Comparison of ENCODE assay signal across 9 cellular contexts in genomic region chr11:3837793-3838192, GRCh38. TPM values are rescaled to one million over a fixed set of nuclear protein-coding genes. Genes with fewer than 3 reads are reported as not detected.
DNase-seq lines count a peak whose midpoint lies in the region; ATAC-seq and TF ChIP-seq lines count a peak whose summit lies in the region.
"Had no signal": no experiment of that assay in that cellular context is flagged by ENCODE, and none has a peak within 500 bp of the region (broad histone marks: within the 10 kb centered on the region; RNA-seq: fewer than 3 reads in every experiment).

No MANE protein-coding gene starts in this region.

- TF ChIP-seq POLR2A in prostate gland (IDR thresholded peaks at IDR 0.05), result no peak

- WGBS in prostate gland, result 86% methylated on average over 1 of the region's 1 CpG

- no peak for DNase-seq in CD4-positive, CD25-positive, alpha-beta regulatory T cell
- DNase-seq in caudate nucleus (lab: John Stamatoyannopoulos, UW), result peak in 12 of 61 donors; percentile 4 to 60 (median 26)
- no peak for DNase-seq in naive thymus-derived CD4-positive, alpha-beta T cell
- no peak for DNase-seq in HPDE6-E6E7 (ENCODE audit: extremely low spot score)
- no peak for DNase-seq in NCI-H2196 treated with DMSO at 0.1 percent for 48 hours (lab: John Stamatoyannopoulos, UW; ENCODE audit: unreplicated experiment)
- no peak for DNase-seq in NCI-H2171 treated with DMSO at 0.1 percent for 48 hours (lab: John Stamatoyannopoulos, UW)
- DNase-seq in prostate gland (ENCODE audit: low spot score), result no peak

- H3K4me3 ChIP-seq in CD4-positive, CD25-positive, alpha-beta regulatory T cell (ENCODE audit: low read depth, low read length), result peak overlapping the region; percentile 98
- H3K4me3 ChIP-seq in naive thymus-derived CD4-positive, alpha-beta T cell (ENCODE audit: low read length), result peak overlapping the region; percentile 51
- H3K4me3 ChIP-seq in prostate gland, result no peak overlapping the region

- TF ChIP-seq CTCF in prostate gland (IDR thresholded peaks at IDR 0.05), result no peak

- POLR2A ChIA-PET in naive thymus-derived CD4-positive, alpha-beta T cell (lab: Charles Lee), result interaction anchor here (0.8 to 17.9 kb wide), 6 partner anchors 9 to 112 kb away, joined by 6 to 399 read pairs (median 46); partner anchors contain the start of genes PGAP2 and STIM1

- H3K27ac ChIP-seq in CD4-positive, CD25-positive, alpha-beta regulatory T cell (ENCODE audit: insufficient read depth, low read length, poor library complexity, severe bottlenecking), result peak overlapping the region; percentile 100
- H3K27ac ChIP-seq in KOPT-K1 (ENCODE audit: low read depth, low read length, poor library complexity, severe bottlenecking) (peak overlapping the region; percentile 88), caudate nucleus (ENCODE audit: low read depth, low read length) (peak overlapping the region; percentile 54), prostate gland (no peak overlapping the region)
- peak overlapping the region; percentile 95 for H3K27ac ChIP-seq in naive thymus-derived CD4-positive, alpha-beta T cell (ENCODE audit: low read depth, low read length)

- H3K9me3 ChIP-seq in CD4-positive, CD25-positive, alpha-beta regulatory T cell (ENCODE audit: control insufficient read depth in 2 of 2, low read length in 2 of 2), result no peaks in the 10 kb centered on the region
- H3K9me3 ChIP-seq in KOPT-K1 (ENCODE audit: insufficient read depth, low read length, poor library complexity, severe bottlenecking), result no peaks in the 10 kb centered on the region
- H3K9me3 ChIP-seq in naive thymus-derived CD4-positive, alpha-beta T cell (ENCODE audit: control insufficient read depth in 2 of 3, low read length in 3 of 3), result no peaks in the 10 kb centered on the region
- no peaks in the 10 kb centered on the region for H3K9me3 ChIP-seq in prostate gland

- peak overlapping the region; percentile 85 to 99 (median 97) for H3K27ac Mint-ChIP-seq in CD4-positive, CD25-positive, alpha-beta regulatory T cell
- H3K27ac Mint-ChIP-seq in naive thymus-derived CD4-positive, alpha-beta T cell, result peak overlapping the region; percentile 88 to 99 (median 98)

- peaks cover 38% of the 10 kb centered on the region for H3K36me3 Mint-ChIP-seq in CD4-positive, CD25-positive, alpha-beta regulatory T cell
- peaks cover 7 to 42% (median 20%) of the 10 kb centered on the region in 5 donors for H3K36me3 Mint-ChIP-seq in naive thymus-derived CD4-positive, alpha-beta T cell

- peaks cover 12% of the 10 kb centered on the region for H3K36me3 ChIP-seq in CD4-positive, CD25-positive, alpha-beta regulatory T cell (ENCODE audit: control insufficient read depth, insufficient read depth, low read length)
- H3K36me3 ChIP-seq in KOPT-K1 (ENCODE audit: insufficient read depth, low read length) (peaks cover 47% of the 10 kb centered on the region), prostate gland (no peaks in the 10 kb centered on the region)
- peaks cover 0 to 11% (median 0%) of the 10 kb centered on the region in 3 experiments for H3K36me3 ChIP-seq in naive thymus-derived CD4-positive, alpha-beta T cell (ENCODE audit: control insufficient read depth in 2 of 3, insufficient read depth in 3 of 3, low read length in 3 of 3)

- peaks cover 0 to 5% (median 0%) of the 10 kb centered on the region in 7 donors for H3K9me3 Mint-ChIP-seq in CD4-positive, CD25-positive, alpha-beta regulatory T cell
- peaks cover 0 to 7% (median 0%) of the 10 kb centered on the region in 11 donors for H3K9me3 Mint-ChIP-seq in naive thymus-derived CD4-positive, alpha-beta T cell

- peaks cover 34 to 76% (median 54%) of the 10 kb centered on the region in 4 donors for H3K4me1 Mint-ChIP-seq in CD4-positive, CD25-positive, alpha-beta regulatory T cell
- H3K4me1 Mint-ChIP-seq in naive thymus-derived CD4-positive, alpha-beta T cell, result peaks cover 46 to 78% (median 70%) of the 10 kb centered on the region in 7 donors

- peaks cover 78% of the 10 kb centered on the region for H3K4me1 ChIP-seq in CD4-positive, CD25-positive, alpha-beta regulatory T cell (ENCODE audit: control insufficient read depth, insufficient read depth, low read length, poor library complexity, severe bottlenecking)
- peaks cover 66 to 68% of the 10 kb centered on the region in 2 donors for H3K4me1 ChIP-seq in naive thymus-derived CD4-positive, alpha-beta T cell (ENCODE audit: control insufficient read depth in 2 of 2, insufficient read depth in 2 of 2, low read length in 2 of 2)
- H3K4me1 ChIP-seq in prostate gland (replicated peaks), result no peaks in the 10 kb centered on the region

- H3K27me3 ChIP-seq in CD4-positive, CD25-positive, alpha-beta regulatory T cell (ENCODE audit: control insufficient read depth, insufficient read depth, low read length), result no peaks in the 10 kb centered on the region
- H3K27me3 ChIP-seq in naive thymus-derived CD4-positive, alpha-beta T cell (ENCODE audit: control insufficient read depth in 2 of 2, insufficient read depth in 2 of 2, low read length in 2 of 2), result no peaks in the 10 kb centered on the region
- H3K27me3 ChIP-seq in prostate gland (replicated peaks; ENCODE audit: insufficient read depth), result no peaks in the 10 kb centered on the region

- peaks cover 13% of the 10 kb centered on the region for H3K27me3 Mint-ChIP-seq in CD4-positive, CD25-positive, alpha-beta regulatory T cell
- no peaks in the 10 kb centered on the region for H3K27me3 Mint-ChIP-seq in naive thymus-derived CD4-positive, alpha-beta T cell

- CTCF ChIA-PET in naive thymus-derived CD4-positive, alpha-beta T cell (lab: Charles Lee), result interaction anchor here (0.8 to 12.5 kb wide), 6 partner anchors 9 to 29 kb away, joined by 3 to 213 read pairs (median 6); partner anchors contain the start of genes PGAP2 and STIM1

- H3K4me3 Mint-ChIP-seq in CD4-positive, CD25-positive, alpha-beta regulatory T cell, result peak overlapping the region; percentile 93 to 97 (median 96)
- peak overlapping the region; percentile 92 to 99 (median 95) for H3K4me3 Mint-ChIP-seq in naive thymus-derived CD4-positive, alpha-beta T cell

- ATAC-seq in CD4-positive, CD25-positive, alpha-beta regulatory T cell (ENCODE audit: low read depth in 2 of 2), result no peak
- ATAC-seq in naive thymus-derived CD4-positive, alpha-beta T cell, result no peak
- ATAC-seq: Panc1 had no signal

- intact Hi-C loops in naive thymus-derived CD4-positive, alpha-beta T cell (cut with micrococcal nuclease), result no loop called here
- intact Hi-C loops in prostate gland (cut with DNase I), result no loop called here

RNA-seq across cellular contexts. Expression of gene RHOG, which starts 3.0 kb away (rescaled TPM):
- total RNA-seq in CD4-positive, CD25-positive, alpha-beta regulatory T cell, result 173 TPM
- 100 to 1,000 TPM; 222 to 276 (median 240) TPM for polyA plus RNA-seq in CD4-positive, CD25-positive, alpha-beta regulatory T cell
- total RNA-seq in naive thymus-derived CD4-positive, alpha-beta T cell, result 100 to 1,000 TPM in 2 of 5 experiments, 10 to 100 TPM in 3; 89.4 to 147 (median 96.3) TPM
- 100 to 1,000 TPM; 133 to 220 TPM for polyA plus RNA-seq in naive thymus-derived CD4-positive, alpha-beta T cell
- 10 to 100 TPM; 41.1 to 56.4 TPM for total RNA-seq in prostate gland

RNA-seq across cellular contexts. Expression of gene STIM1, which starts 17.7 kb away (rescaled TPM):
- 134 TPM for total RNA-seq in CD4-positive, CD25-positive, alpha-beta regulatory T cell
- polyA plus RNA-seq in CD4-positive, CD25-positive, alpha-beta regulatory T cell, result 10 to 100 TPM; 25.7 to 30.6 (median 29.7) TPM
- 100 to 1,000 TPM in 3 of 5 experiments, 10 to 100 TPM in 2; 95.6 to 117 (median 103) TPM for total RNA-seq in naive thymus-derived CD4-positive, alpha-beta T cell
- polyA plus RNA-seq in naive thymus-derived CD4-positive, alpha-beta T cell, result 10 to 100 TPM; 38.4 to 43.6 TPM
- total RNA-seq in prostate gland, result 10 to 100 TPM; 34.1 to 65.0 TPM

RNA-seq across cellular contexts. Expression of gene PGAP2, which starts 29.4 kb away (rescaled TPM):
- total RNA-seq in CD4-positive, CD25-positive, alpha-beta regulatory T cell, result 11.6 TPM
- polyA plus RNA-seq in CD4-positive, CD25-positive, alpha-beta regulatory T cell, result 10 to 100 TPM; 11.4 to 16.7 (median 14.0) TPM
- 10 to 100 TPM; 20.8 to 28.3 (median 26.1) TPM for total RNA-seq in naive thymus-derived CD4-positive, alpha-beta T cell
- polyA plus RNA-seq in naive thymus-derived CD4-positive, alpha-beta T cell, result 10 to 100 TPM; 24.2 to 27.8 TPM
- total RNA-seq in prostate gland, result 10 to 100 TPM; 26.6 to 33.5 TPM

RNA-seq across cellular contexts. Expression of gene NUP98, which starts 40.4 kb away (rescaled TPM):
- total RNA-seq in CD4-positive, CD25-positive, alpha-beta regulatory T cell, result 131 TPM
- polyA plus RNA-seq in CD4-positive, CD25-positive, alpha-beta regulatory T cell, result 10 to 100 TPM; 28.0 to 48.7 (median 44.6) TPM
- total RNA-seq in naive thymus-derived CD4-positive, alpha-beta T cell, result 100 to 1,000 TPM; 103 to 137 (median 120) TPM
- polyA plus RNA-seq in naive thymus-derived CD4-positive, alpha-beta T cell, result 10 to 100 TPM; 45.0 to 71.5 TPM
- 100 to 1,000 TPM; 127 to 136 TPM for total RNA-seq in prostate gland

Comparison
In these comparisons a context has a peak if more than half of its experiments do, and no peak if none do; other contexts are left out.
1. H3K27ac ChIP-seq: peak in CD4-positive, CD25-positive, alpha-beta regulatory T cell (single experiment), KOPT-K1 (single experiment), caudate nucleus (single experiment) and naive thymus-derived CD4-positive, alpha-beta T cell (single experiment); none in prostate gland (0 of 2).
2. H3K4me3 ChIP-seq: peak in CD4-positive, CD25-positive, alpha-beta regulatory T cell (single experiment) and naive thymus-derived CD4-positive, alpha-beta T cell (single experiment); none in prostate gland (0 of 2).